ENCODE assay signal across 13 cellular contexts in the genomic region with DNA sequence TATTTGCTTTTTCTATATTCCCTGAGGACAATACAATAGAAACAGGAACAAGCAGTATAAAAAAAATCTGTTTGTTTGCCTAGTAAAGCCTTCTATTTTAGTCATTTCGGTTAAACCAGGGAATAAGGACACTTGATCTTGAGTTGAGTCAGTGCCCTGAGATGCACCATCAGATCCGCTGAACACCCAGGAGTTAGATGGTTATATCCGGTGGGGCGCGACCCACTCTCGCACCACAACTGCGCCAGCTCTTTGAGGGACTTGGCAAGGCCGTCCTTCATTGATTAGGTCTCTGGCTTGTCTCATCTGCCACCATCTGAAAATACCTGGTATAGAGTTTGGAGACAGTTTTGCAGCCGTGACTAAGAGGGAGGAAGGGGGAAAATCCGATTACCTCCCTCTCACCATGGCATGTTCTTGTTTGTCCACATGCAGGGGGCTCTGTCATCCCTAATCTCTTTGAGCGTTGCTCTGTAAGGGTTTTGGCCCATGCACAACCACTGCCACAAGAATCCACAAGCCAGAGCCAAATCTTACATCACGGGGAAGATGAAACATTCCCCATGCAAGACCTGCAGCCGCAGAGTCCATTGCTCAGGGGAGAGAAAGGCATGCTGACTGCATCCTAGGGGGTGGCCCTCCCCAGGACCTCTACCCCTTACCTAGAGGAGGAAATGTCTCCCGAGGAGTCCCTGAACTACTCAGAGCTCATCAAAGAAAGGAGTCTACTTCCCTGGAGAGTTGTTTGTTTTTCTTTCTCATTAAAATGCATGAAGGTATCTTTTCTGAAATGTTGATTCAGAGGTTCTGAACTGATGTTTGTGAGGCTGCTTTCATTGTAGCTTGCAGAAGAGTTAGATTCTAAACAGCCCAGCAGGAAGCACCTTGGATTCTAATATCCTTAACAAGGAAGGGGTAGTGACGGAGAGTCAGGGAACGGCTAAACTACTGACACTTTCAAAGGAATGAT.
DNase-seq lines count a peak whose midpoint lies in the region; ATAC-seq and TF ChIP-seq lines count a peak whose summit lies in the region.
"Had no signal": no experiment of that assay in that cellular context is flagged by ENCODE, and none has a peak within 500 bp of the region (broad histone marks: within the 10 kb centered on the region; RNA-seq: fewer than 3 reads in every experiment).

No MANE protein-coding gene starts in this region.

- 53 to 58% (median 54%) methylated on average over 16 of the region's 16 CpGs for WGBS in adrenal gland, 4 donors

- ATAC-seq in Right ventricle myocardium superior (ENCODE audit: poor library complexity) = peak; percentile 36
- ATAC-seq in GM18868 (IDR thresholded peaks at IDR 0.05; ENCODE audit: unreplicated experiment) = no peak
- ATAC-seq in GM21423 (IDR thresholded peaks at IDR 0.05; ENCODE audit: unreplicated experiment) = no peak
- ATAC-seq: A549 had no signal

- DNase-seq in Right ventricle myocardium superior (no peak), right atrium auricular region (ENCODE audit: low spot score) (no peak), choroid plexus epithelial cell (ENCODE audit: low read depth) (peak; percentile 98), iPS-NIHi7 (ENCODE audit: extremely low spot score) (peak; percentile 61), SIG-M5 treated with dmso at 0.1 percent for 504 hours (lab: John Stamatoyannopoulos, UW; ENCODE audit: unreplicated experiment) (no peak), adrenal gland (no peak)
- DNase-seq: activated B cell treated with CpG ODN at 0.5 μM for 24 hours, head of caudate nucleus, NCI-H2171, Peyer's patch had no signal

- no peak for TF ChIP-seq CTCF in right atrium auricular region (IDR thresholded peaks at IDR 0.05)
- no peak for TF ChIP-seq CTCF in choroid plexus epithelial cell (conservative IDR thresholded peaks at IDR 0.05; ENCODE audit: low read depth, low read length)
- no peak for TF ChIP-seq CTCF in adrenal gland (IDR thresholded peaks at IDR 0.05)

- H3K36me3 ChIP-seq in right atrium auricular region = no peaks in the 10 kb centered on the region
- H3K36me3 ChIP-seq in adrenal gland (replicated peaks in 1 of 2) = no peaks in the 10 kb centered on the region
- H3K36me3 ChIP-seq: Peyer's patch had no signal

- H3K27ac ChIP-seq in right atrium auricular region = no peak overlapping the region
- peak overlapping the region in 1 of 5 donors; percentile 24 for H3K27ac ChIP-seq in adrenal gland
- H3K27ac ChIP-seq: A549, Peyer's patch had no signal

- H3K27me3 ChIP-seq in right atrium auricular region (no peaks in the 10 kb centered on the region), adrenal gland (no peaks in the 10 kb centered on the region)
- H3K27me3 ChIP-seq: Peyer's patch had no signal

- H3K9me3 ChIP-seq in right atrium auricular region (no peaks in the 10 kb centered on the region), adrenal gland (replicated peaks in 1 of 3) (no peaks in the 10 kb centered on the region)
- H3K9me3 ChIP-seq: A549, Peyer's patch had no signal

- intact Hi-C loops in Right ventricle myocardium superior (cut with DNase I) = no loop called here
- intact Hi-C loops in adrenal gland (cut with DNase I) = no loop called here

- no peak for TF ChIP-seq POLR2A in adrenal gland (IDR thresholded peaks at IDR 0.05)

- H3K4me3 ChIP-seq in right atrium auricular region (no peak overlapping the region), choroid plexus epithelial cell (ENCODE audit: low read depth, low read length) (no peak overlapping the region), adrenal gland (no peak overlapping the region)
- H3K4me3 ChIP-seq: A549, Peyer's patch had no signal

- no peaks in the 10 kb centered on the region for H3K4me1 ChIP-seq in right atrium auricular region
- no peaks in the 10 kb centered on the region for H3K4me1 ChIP-seq in adrenal gland (replicated peaks in 1 of 2)
- H3K4me1 ChIP-seq: A549, Peyer's patch had no signal

Comparison
In these comparisons a context has a peak if more than half of its experiments do, and no peak if none do; other contexts are left out.
1. DNase-seq: peak in choroid plexus epithelial cell (single experiment) and iPS-NIHi7 (single experiment); none in Right ventricle myocardium superior (single experiment), right atrium auricular region (single experiment), SIG-M5 treated with dmso at 0.1 percent for 504 hours (single experiment) and adrenal gland (0 of 7).